6 cellular contexts compared by ENCODE assay signal in the genomic region with DNA sequence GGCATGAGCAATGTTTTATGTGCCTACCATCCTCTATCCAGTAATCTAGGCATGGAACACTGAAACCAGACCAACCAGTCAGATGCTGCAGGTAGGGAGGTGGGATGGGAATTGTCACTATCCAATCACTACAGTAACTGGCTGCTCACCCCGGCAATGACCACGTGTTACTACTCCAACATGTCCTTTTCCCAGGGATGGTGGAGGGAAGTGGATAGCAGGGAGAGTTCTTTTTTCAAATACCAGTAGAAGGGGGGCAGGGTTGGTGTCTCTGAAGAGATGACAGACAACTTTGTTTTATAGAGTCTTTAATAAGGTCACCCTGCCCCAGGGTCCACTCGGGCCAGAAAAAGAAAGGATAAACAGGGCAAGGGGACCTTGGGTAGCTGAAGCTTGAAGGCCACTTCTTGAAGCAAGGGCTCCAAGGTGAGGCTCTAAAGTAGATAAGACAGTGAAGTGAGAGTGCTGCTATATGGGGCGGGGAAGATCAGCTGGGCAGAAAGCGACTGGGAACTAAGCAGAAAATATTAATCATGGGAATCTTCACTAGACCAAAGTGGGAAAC. TPM values are rescaled to one million over a fixed set of nuclear protein-coding genes. Genes with fewer than 3 reads are reported as not detected.
DNase-seq lines count a peak whose midpoint lies in the region; ATAC-seq, FAIRE-seq and TF ChIP-seq lines count a peak whose summit lies in the region.

No MANE protein-coding gene starts in this region.

- H3K27me3 Mint-ChIP-seq in natural killer cell (ENCODE audit: low read depth in 2 of 2): no peaks in the 10 kb centered on the region

- BruUV-seq in K562 (replicated peaks; lab: Mats Ljungman, UMichigan): no TSS peak

- H3K36me3 Mint-ChIP-seq in natural killer cell: no peaks in the 10 kb centered on the region

- TF ChIP-seq CTCF in K562 (IDR thresholded peaks at IDR 0.05 in 2 of 3, conservative IDR thresholded peaks at IDR 0.05 in 1 of 3; ENCODE audit: insufficient read depth in 2 of 3, low read depth in 1 of 3, low read length in 3 of 3) (no peak), natural killer cell (IDR thresholded peaks at IDR 0.05) (no peak)

- intact Hi-C loops in K562 (cut with micrococcal nuclease): no loop called here
- intact Hi-C loops in natural killer cell (cut with micrococcal nuclease): loop anchor here (2.0 kb wide), 1 partner anchor 23 kb away; a partner anchor contains a TSS

- peaks cover 53% of the 10 kb centered on the region for H3K79me2 ChIP-seq in K562 (ENCODE audit: control insufficient read depth, insufficient read depth, low read length)

- TF ChIP-seq EP300 in K562 (IDR thresholded peaks at IDR 0.05; ENCODE audit: low read length): no peak

- in situ Hi-C loops in K562 (cut with MboI): no loop called here

- peak overlapping the region; percentile 91 for H3K4me3 Mint-ChIP-seq in natural killer cell

- H3K9me3 Mint-ChIP-seq in natural killer cell: no peaks in the 10 kb centered on the region

- no peaks in the 10 kb centered on the region for H3K9me3 ChIP-seq in K562 (replicated peaks; ENCODE audit: control insufficient read depth, insufficient read depth, low read depth, low read length)

- TF ChIP-seq POLR2A in K562 (conservative IDR thresholded peaks at IDR 0.05): no peak

- peaks cover 36% of the 10 kb centered on the region for H3K36me3 ChIP-seq in H7 (replicated peaks; ENCODE audit: control insufficient read depth, insufficient read depth, low read length)
- peaks cover 77% of the 10 kb centered on the region for H3K36me3 ChIP-seq in K562 (ENCODE audit: control insufficient read depth, insufficient read depth, low read length)

- FAIRE-seq in K562 (lab: Jason Lieb, UNC): no peak
- no peak for FAIRE-seq in GM19239 (lab: Jason Lieb, UNC)

- no peaks in the 10 kb centered on the region for H3K9me1 ChIP-seq in K562 (ENCODE audit: control insufficient read depth, insufficient read depth, low read length)

- H3K4me3 ChIP-seq in H7 (ENCODE audit: insufficient read depth, low read depth, low read length) (no peak overlapping the region; the same call in 1 of the 2 replicates), K562 (peak overlapping the region; percentile 68)

- H3K27me3 ChIP-seq in H7 (ENCODE audit: control insufficient read depth, insufficient read depth, low read length) (no peaks in the 10 kb centered on the region), K562 (ENCODE audit: control insufficient read depth in 2 of 2, insufficient read depth in 2 of 2, low read length in 2 of 2) (no peaks in the 10 kb centered on the region)

- ATAC-seq in K562 (no peak), natural killer cell (no peak), GM21576 (IDR thresholded peaks at IDR 0.05; ENCODE audit: unreplicated experiment) (no peak), HG02885 (IDR thresholded peaks at IDR 0.05; ENCODE audit: poor library complexity, unreplicated experiment) (no peak)

- peak overlapping the region; percentile 30 to 91; a peak in 3 of 4 replicates for H3K9ac ChIP-seq in K562 (ENCODE audit: insufficient read depth in 1 of 2, low read depth in 2 of 2, low read length in 2 of 2)

- peaks cover 14% of the 10 kb centered on the region; the same call in 1 of the 2 replicates for H4K20me1 ChIP-seq in K562 (replicated peaks; ENCODE audit: control insufficient read depth, insufficient read depth, low read length)

- POLR2A ChIA-PET in K562 (lab: Yijun Ruan, JAX): interaction anchor here (0.6 to 4.6 kb wide), 15 partner anchors 8 to 193 kb away, joined by 3 to 25 read pairs (median 4); a partner anchor contains a TSS

- DNase-seq in H7 (peak; percentile 55), K562 (ENCODE audit: extremely low read depth in 1 of 4, low spot score in 3 of 4) (no peak), natural killer cell (no peak), GM19239 (ENCODE audit: insufficient read length, low spot score) (no peak)

- CTCF ChIA-PET in K562 (lab: Yijun Ruan, JAX; ENCODE audit: low intra/inter-chr PET ratio): interaction anchor here (7.2 kb wide), 1 partner anchor 39 kb away, joined by 109 read pairs; no protein-coding TSS in a partner anchor

- H3K27ac ChIP-seq in K562 (ENCODE audit: extremely low read depth, low read depth, low read length): peak overlapping the region; percentile 89

- H2AFZ ChIP-seq in K562 (ENCODE audit: low read depth, low read length): no peak overlapping the region

- TF ChIP-seq RAD21 in K562 (CRISPR knock-in tag; conservative IDR thresholded peaks at IDR 0.05 in 1 of 2, IDR thresholded peaks at IDR 0.05 in 1 of 2): no peak

- H3K4me1 ChIP-seq in K562 (replicated peaks in 1 of 2; ENCODE audit: control insufficient read depth in 2 of 2, insufficient read depth in 2 of 2, low read length in 2 of 2): peaks cover 20 to 26% of the 10 kb centered on the region in 2 experiments

- H3K4me1 Mint-ChIP-seq in natural killer cell: peaks cover 27 to 34% of the 10 kb centered on the region in 2 donors

- 23% methylated on average over 5 of the region's 5 CpGs for WGBS in K562 (ENCODE audit: insufficient coverage, low coverage, missing lambda C conversion rate)

- peak overlapping the region; percentile 61 to 91 for H3K27ac Mint-ChIP-seq in natural killer cell

- peak overlapping the region; percentile 90 for H3K4me2 ChIP-seq in K562 (ENCODE audit: insufficient read depth, low read length)

RNA-seq across cellular contexts. Expression of a gene that starts 14.7 kb away (rescaled TPM):
- total RNA-seq in H7 (2014; rRNA removed; shearing (Covaris generic)): 9.7 and 12.3 TPM in 2 replicates
- total RNA-seq in K562 (2011; cell fraction: chromatin; rRNA removed; ENCODE audit: low replicate concordance): 31.5 and 72.4 TPM in 2 replicates
- total RNA-seq in K562 (2011; cell fraction: nucleolus; rRNA removed): 45.5 and 46.5 TPM in 2 replicates
- total RNA-seq in K562 (2011; cell fraction: nucleoplasm; rRNA removed): 33.9 and 37.3 TPM in 2 replicates
- total RNA-seq in K562 (2014; rRNA removed) (4.9 and 6.6 TPM in 2 replicates), K562 (2014; rRNA removed; fragmentation: Illumina TruSeq; extraction: Trizol) (2.4 and 3.0 TPM in 2 replicates), K562 (2015; rRNA removed; fragmentation: Illumina TruSeq; extraction: Trizol) (3.6 and 4.0 TPM in 2 replicates), K562 (2021) (11.1 and 12.8 TPM in 2 replicates), natural killer cell (1 to 10 TPM; 1.9 to 4.9 (median 2.8) TPM)
- polyA plus RNA-seq in K562 (2011; rRNA removed) (6.5 and 11.1 TPM in 2 replicates), K562 (2014; fragmentation: Illumina TruSeq; extraction: Trizol) (8.1 and 9.2 TPM in 2 replicates), K562 (2014; fragmentation: Nextera tagmentation; extraction: Ambion mirVana) (under 1 TPM; 0.04 to 0.10 TPM), K562 (2014; rRNA removed) (15.5 and 16.2 TPM in 2 replicates)
- polyA plus RNA-seq in K562 (2011; cell fraction: cytosol; rRNA removed): 10.1 and 17.2 TPM in 2 replicates
- 66.1 and 112 TPM in 2 replicates for polyA plus RNA-seq in K562 (2011; cell fraction: nucleus; rRNA removed)
- polyA plus RNA-seq in K562 (2012): 7.5 and 9.6 TPM in 2 replicates
- 3.6 and 5.3 TPM in 2 replicates for polyA minus RNA-seq in K562 (2011; rRNA and poly(A)+ RNA removed)
- polyA minus RNA-seq in K562 (2011; cell fraction: cytosol; rRNA and poly(A)+ RNA removed): 4.9 and 7.6 TPM in 2 replicates
- 8.7 and 10.5 TPM in 2 replicates for polyA minus RNA-seq in K562 (2011; cell fraction: nucleus; rRNA and poly(A)+ RNA removed)

RNA-seq across cellular contexts. Expression of a gene that starts 22.9 kb away (rescaled TPM):
- 83.4 and 89.5 TPM in 2 replicates for total RNA-seq in H7 (2014; rRNA removed; shearing (Covaris generic))
- 555 and 556 TPM in 2 replicates for total RNA-seq in K562 (2011; cell fraction: chromatin; rRNA removed; ENCODE audit: low replicate concordance)
- 273 and 282 TPM in 2 replicates for total RNA-seq in K562 (2011; cell fraction: nucleolus; rRNA removed)
- 463 and 596 TPM in 2 replicates for total RNA-seq in K562 (2011; cell fraction: nucleoplasm; rRNA removed)
- total RNA-seq in K562 (2014; rRNA removed) (121 and 145 TPM in 2 replicates), K562 (2014; rRNA removed; fragmentation: Illumina TruSeq; extraction: Trizol) (110 and 123 TPM in 2 replicates), K562 (2015; rRNA removed; fragmentation: Illumina TruSeq; extraction: Trizol) (141 and 147 TPM in 2 replicates), K562 (2021) (151 and 163 TPM in 2 replicates), natural killer cell (100 to 1,000 TPM; 321 to 395 (median 347) TPM)
- polyA plus RNA-seq in K562 (2011; rRNA removed) (129 and 157 TPM in 2 replicates), K562 (2014; fragmentation: Illumina TruSeq; extraction: Trizol) (180 and 196 TPM in 2 replicates), K562 (2014; fragmentation: Nextera tagmentation; extraction: Ambion mirVana) (1 to 10 TPM; 5.0 TPM), K562 (2014; rRNA removed) (156 and 184 TPM in 2 replicates)
- 70.8 and 83.1 TPM in 2 replicates for polyA plus RNA-seq in K562 (2011; cell fraction: cytosol; rRNA removed)
- polyA plus RNA-seq in K562 (2011; cell fraction: nucleus; rRNA removed): 696 and 714 TPM in 2 replicates
- polyA plus RNA-seq in K562 (2012): 121 and 135 TPM in 2 replicates
- polyA minus RNA-seq in K562 (2011; rRNA and poly(A)+ RNA removed): 147 and 171 TPM in 2 replicates
- 77.6 and 81.5 TPM in 2 replicates for polyA minus RNA-seq in K562 (2011; cell fraction: cytosol; rRNA and poly(A)+ RNA removed)
- polyA minus RNA-seq in K562 (2011; cell fraction: nucleus; rRNA and poly(A)+ RNA removed): 198 and 296 TPM in 2 replicates

RNA-seq across cellular contexts. Expression of a gene that starts 23.2 kb away (rescaled TPM):
- 73.7 and 97.8 TPM in 2 replicates for total RNA-seq in H7 (2014; rRNA removed; shearing (Covaris generic))
- 25.2 and 42.1 TPM in 2 replicates for total RNA-seq in K562 (2011; cell fraction: chromatin; rRNA removed; ENCODE audit: low replicate concordance)
- total RNA-seq in K562 (2011; cell fraction: nucleolus; rRNA removed): 42.1 and 47.4 TPM in 2 replicates
- total RNA-seq in K562 (2011; cell fraction: nucleoplasm; rRNA removed): 29.2 and 32.1 TPM in 2 replicates
- 36.7 and 38.1 TPM in 2 replicates for total RNA-seq in K562 (2014; rRNA removed)
- 61.2 and 68.8 TPM in 2 replicates for total RNA-seq in K562 (2014; rRNA removed; fragmentation: Illumina TruSeq; extraction: Trizol)
- 44.1 and 44.7 TPM in 2 replicates for total RNA-seq in K562 (2015; rRNA removed; fragmentation: Illumina TruSeq; extraction: Trizol)
- total RNA-seq in K562 (2021): 46.0 and 47.6 TPM in 2 replicates
- 82.0 and 84.8 TPM in 2 replicates for polyA plus RNA-seq in K562 (2011; rRNA removed)
- 79.2 and 90.6 TPM in 2 replicates for polyA plus RNA-seq in K562 (2011; cell fraction: cytosol; rRNA removed)
- 90.4 and 124 TPM in 2 replicates for polyA plus RNA-seq in K562 (2011; cell fraction: nucleus; rRNA removed)
- polyA plus RNA-seq in K562 (2012): 41.6 and 66.7 TPM in 2 replicates
- 37.9 and 39.3 TPM in 2 replicates for polyA plus RNA-seq in K562 (2014; fragmentation: Illumina TruSeq; extraction: Trizol)
- polyA plus RNA-seq in K562 (2014; fragmentation: Nextera tagmentation; extraction: Ambion mirVana): 100 to 1,000 TPM; 249 to 251 TPM
- polyA plus RNA-seq in K562 (2014; rRNA removed): 48.5 and 51.8 TPM in 2 replicates
- 61.4 and 78.9 TPM in 2 replicates for polyA minus RNA-seq in K562 (2011; rRNA and poly(A)+ RNA removed)
- 13.7 and 28.6 TPM in 2 replicates for polyA minus RNA-seq in K562 (2011; cell fraction: cytosol; rRNA and poly(A)+ RNA removed)
- polyA minus RNA-seq in K562 (2011; cell fraction: nucleus; rRNA and poly(A)+ RNA removed): 7.8 and 20.5 TPM in 2 replicates
- 10 to 100 TPM; 10.6 to 19.0 (median 14.7) TPM for total RNA-seq in natural killer cell

RNA-seq across cellular contexts. Expression of a gene that starts 30.0 kb away (rescaled TPM):
- not detected in 2 replicates for total RNA-seq in H7 (2014; rRNA removed; shearing (Covaris generic))
- not detected in 2 replicates for total RNA-seq in K562 (2011; cell fraction: chromatin; rRNA removed; ENCODE audit: low replicate concordance)
- total RNA-seq in K562 (2011; cell fraction: nucleolus; rRNA removed): 0.17 TPM in 1 of 2 replicates, not detected in the other
- total RNA-seq in K562 (2011; cell fraction: nucleoplasm; rRNA removed): not detected in 2 replicates
- total RNA-seq in K562 (2014; rRNA removed) (not detected in 2 replicates), K562 (2014; rRNA removed; fragmentation: Illumina TruSeq; extraction: Trizol) (not detected in 2 replicates), K562 (2015; rRNA removed; fragmentation: Illumina TruSeq; extraction: Trizol) (not detected in 2 replicates), K562 (2021) (not detected in 2 replicates), natural killer cell (not detected)
- polyA plus RNA-seq in K562 (2011; rRNA removed) (not detected in 2 replicates), K562 (2014; fragmentation: Illumina TruSeq; extraction: Trizol) (not detected in 2 replicates), K562 (2014; fragmentation: Nextera tagmentation; extraction: Ambion mirVana) (not detected), K562 (2014; rRNA removed) (not detected in 2 replicates)
- polyA plus RNA-seq in K562 (2011; cell fraction: cytosol; rRNA removed): 0.06 TPM in 1 of 2 replicates, not detected in the other
- polyA plus RNA-seq in K562 (2011; cell fraction: nucleus; rRNA removed): not detected in 2 replicates
- not detected in 2 replicates for polyA plus RNA-seq in K562 (2012)
- not detected in 2 replicates for polyA minus RNA-seq in K562 (2011; rRNA and poly(A)+ RNA removed)
- not detected in 2 replicates for polyA minus RNA-seq in K562 (2011; cell fraction: cytosol; rRNA and poly(A)+ RNA removed)
- not detected in 2 replicates for polyA minus RNA-seq in K562 (2011; cell fraction: nucleus; rRNA and poly(A)+ RNA removed)

RNA-seq across cellular contexts. Expression of a gene that starts 32.7 kb away (rescaled TPM):
- 0.42 TPM in 1 of 2 replicates, not detected in the other for total RNA-seq in H7 (2014; rRNA removed; shearing (Covaris generic))
- total RNA-seq in K562 (2011; cell fraction: chromatin; rRNA removed; ENCODE audit: low replicate concordance): not detected in 2 replicates
- total RNA-seq in K562 (2011; cell fraction: nucleolus; rRNA removed): not detected in 2 replicates
- not detected in 2 replicates for total RNA-seq in K562 (2011; cell fraction: nucleoplasm; rRNA removed)
- total RNA-seq in K562 (2014; rRNA removed) (not detected in 2 replicates), K562 (2014; rRNA removed; fragmentation: Illumina TruSeq; extraction: Trizol) (not detected in 2 replicates), K562 (2015; rRNA removed; fragmentation: Illumina TruSeq; extraction: Trizol) (not detected in 2 replicates), K562 (2021) (not detected in 2 replicates), natural killer cell (not detected)
- polyA plus RNA-seq in K562 (2011; rRNA removed) (not detected in 2 replicates), K562 (2014; fragmentation: Illumina TruSeq; extraction: Trizol) (not detected in 2 replicates), K562 (2014; fragmentation: Nextera tagmentation; extraction: Ambion mirVana) (not detected), K562 (2014; rRNA removed) (not detected in 2 replicates)
- polyA plus RNA-seq in K562 (2011; cell fraction: cytosol; rRNA removed): not detected in 2 replicates
- not detected in 2 replicates for polyA plus RNA-seq in K562 (2011; cell fraction: nucleus; rRNA removed)
- polyA plus RNA-seq in K562 (2012): not detected in 2 replicates
- polyA minus RNA-seq in K562 (2011; rRNA and poly(A)+ RNA removed): not detected in 2 replicates
- polyA minus RNA-seq in K562 (2011; cell fraction: cytosol; rRNA and poly(A)+ RNA removed): not detected in 2 replicates
- polyA minus RNA-seq in K562 (2011; cell fraction: nucleus; rRNA and poly(A)+ RNA removed): not detected in 2 replicates
